1 cellular context compared by ENCODE assay signal in genomic region chr20:46562373-46563169, GRCh38.
TF ChIP-seq lines count a peak whose summit lies in the region.

No MANE protein-coding gene starts in this region.

TF ChIP-seq in H1, 55 proteins besides CTCF, POLR2A, EP300 and RAD21 (continued from another document):
- TF ChIP-seq MAX (IDR thresholded peaks at IDR 0.05), result peak; percentile 66
